Comparison of ENCODE assay signal across 7 cellular contexts in genomic region chr13:36282818-36283432, GRCh38. TPM values are rescaled to one million over a fixed set of nuclear protein-coding genes. Genes with fewer than 3 reads are reported as not detected.
DNase-seq lines count a peak whose midpoint lies in the region; ATAC-seq, FAIRE-seq and TF ChIP-seq lines count a peak whose summit lies in the region.

No MANE protein-coding gene starts in this region.

- peak; percentile 61 for FAIRE-seq in keratinocyte (lab: Jason Lieb, UNC)

- H3K4me3 ChIP-seq in GM06990 (replicated peaks; ENCODE audit: low read depth, low read length) = no peak overlapping the region
- H3K4me3 ChIP-seq in keratinocyte (ENCODE audit: control insufficient read depth in 2 of 3, extremely low read depth in 1 of 3, insufficient read depth in 2 of 3, low read depth in 1 of 3, low read length in 3 of 3) = no peak overlapping the region
- H3K4me3 ChIP-seq in uterus = no peak overlapping the region

- H3K9ac ChIP-seq in keratinocyte (ENCODE audit: control insufficient read depth, extremely low read depth, insufficient read depth, low read length) = no peak overlapping the region

- no peaks in the 10 kb centered on the region for H3K79me2 ChIP-seq in keratinocyte (ENCODE audit: control insufficient read depth, insufficient read depth, low read length)

- ATAC-seq in GM18505 (IDR thresholded peaks at IDR 0.05; ENCODE audit: unreplicated experiment) (no peak), HG02981 (IDR thresholded peaks at IDR 0.05; ENCODE audit: unreplicated experiment) (no peak)

- dilution Hi-C loops in keratinocyte (cut with MboI; ENCODE audit: extremely low pct_ligation_motif_present, low sequenced_read_pairs) = loop anchor here (25.0 kb wide), 1 partner anchor 296 kb away; no protein-coding TSS in a partner anchor

- H3K4me2 ChIP-seq in keratinocyte (ENCODE audit: control insufficient read depth, extremely low read depth, insufficient read depth, low read depth, low read length) = no peak overlapping the region

- no peaks in the 10 kb centered on the region for H3K4me1 ChIP-seq in keratinocyte (ENCODE audit: control insufficient read depth, extremely low read depth, insufficient read depth, low read length)
- no peaks in the 10 kb centered on the region for H3K4me1 ChIP-seq in uterus

- TF ChIP-seq CTCF in GM06990 (IDR thresholded peaks at IDR 0.05; ENCODE audit: insufficient read depth, low read length, poor library complexity, severe bottlenecking) (peak; percentile 71), LNCAP (IDR thresholded peaks at IDR 0.05) (peak; percentile 68), keratinocyte (optimal IDR thresholded peaks at IDR 0.05 in 1 of 3, IDR thresholded peaks at IDR 0.05 in 1 of 3, conservative IDR thresholded peaks at IDR 0.05 in 1 of 3; ENCODE audit: extremely low read depth in 1 of 3, insufficient read depth in 2 of 3, low read length in 3 of 3) (peak in 2 of 3 experiments; percentile 61), uterus (IDR thresholded peaks at IDR 0.05) (peak; percentile 70 to 82 (median 80))

- intact Hi-C loops in uterus (cut with DNase I; ENCODE audit: low total_unique reads) = no loop called here

- no peaks in the 10 kb centered on the region for H3K9me1 ChIP-seq in keratinocyte (ENCODE audit: control insufficient read depth, extremely low read depth, insufficient read depth, low read length)

- H2AFZ ChIP-seq in keratinocyte (ENCODE audit: control insufficient read depth, low read length) = no peak overlapping the region

- DNase-seq in GM06990 (ENCODE audit: extremely low read depth, insufficient read length) (no peak), amniotic stem cell (lab: John Stamatoyannopoulos, UW) (peak; percentile 18), keratinocyte (ENCODE audit: low read depth, low spot score) (peak; percentile 9), uterus (no peak)

- H3K36me3 ChIP-seq in GM06990 (ENCODE audit: control insufficient read depth, insufficient read depth, low read length) = no peaks in the 10 kb centered on the region
- H3K36me3 ChIP-seq in keratinocyte (ENCODE audit: control insufficient read depth in 2 of 2, extremely low read depth in 1 of 2, insufficient read depth in 2 of 2, low read length in 2 of 2) = no peaks in the 10 kb centered on the region
- H3K36me3 ChIP-seq in uterus = no peaks in the 10 kb centered on the region

- TF ChIP-seq POLR2A in uterus (IDR thresholded peaks at IDR 0.05) (no peak), GM18505 (IDR thresholded peaks at IDR 0.05; ENCODE audit: borderline replicate concordance, extremely low read depth, insufficient read depth, insufficient read length) (no peak)

- no peak overlapping the region for H3K27ac ChIP-seq in keratinocyte (ENCODE audit: control insufficient read depth, insufficient read depth, low read length)
- no peak overlapping the region for H3K27ac ChIP-seq in uterus

- no peaks in the 10 kb centered on the region for H4K20me1 ChIP-seq in keratinocyte (ENCODE audit: control insufficient read depth, extremely low read depth, insufficient read depth, low read length)

- H3K9me3 ChIP-seq in keratinocyte (ENCODE audit: control insufficient read depth, low read depth, low read length) (no peaks in the 10 kb centered on the region), uterus (no peaks in the 10 kb centered on the region)

- no peaks in the 10 kb centered on the region for H3K27me3 ChIP-seq in GM06990 (replicated peaks; ENCODE audit: control insufficient read depth, insufficient read depth, low read length)
- H3K27me3 ChIP-seq in keratinocyte (ENCODE audit: control insufficient read depth, extremely low read depth, insufficient read depth, low read length) = no peaks in the 10 kb centered on the region
- no peaks in the 10 kb centered on the region for H3K27me3 ChIP-seq in uterus

RNA-seq across cellular contexts. Expression of gene CCDC169, which starts 14.7 kb away (rescaled TPM):
- polyA plus RNA-seq in keratinocyte = 0.17 to 0.46 TPM (median 0.37 TPM) in 3 replicates
- polyA plus RNA-seq in keratinocyte (2011; ENCODE audit: low read depth) = 0.36 TPM
- 0.29 and 0.64 TPM in 2 replicates for polyA plus RNA-seq in keratinocyte (2011; cell fraction: cytosol; rRNA removed)
- 0.25 and 0.43 TPM in 2 replicates for polyA plus RNA-seq in keratinocyte (2011; cell fraction: nucleus; rRNA removed)
- 0.14 and 0.45 TPM in 2 replicates for polyA plus RNA-seq in keratinocyte (2012; ENCODE audit: low replicate concordance)
- polyA minus RNA-seq in keratinocyte = 0.13 to 0.42 TPM (median 0.16 TPM) in 3 replicates
- not detected for polyA minus RNA-seq in keratinocyte (2011; cell fraction: cytosol; rRNA and poly(A)+ RNA removed)
- polyA minus RNA-seq in keratinocyte (2011; cell fraction: nucleus; rRNA and poly(A)+ RNA removed) = 0.32 and 1.4 TPM in 2 replicates
- total RNA-seq in uterus = 1 to 10 TPM in 2 of 4 donors, under 1 TPM in 1, not detected in 1; 0.49 to 3.2 (median 1.5) TPM

Comparison
In these comparisons a context has a peak if more than half of its experiments do, and no peak if none do; other contexts are left out.
1. DNase-seq: peak in amniotic stem cell (single experiment) and keratinocyte (single experiment); none in GM06990 (single experiment) and uterus (0 of 2).
2. Peak in every context shown above with its lines, with median percentiles within 50 percentile points of each other: CTCF ChIP-seq.